Comparison of ENCODE assay signal across 1 cellular context in the genomic region with DNA sequence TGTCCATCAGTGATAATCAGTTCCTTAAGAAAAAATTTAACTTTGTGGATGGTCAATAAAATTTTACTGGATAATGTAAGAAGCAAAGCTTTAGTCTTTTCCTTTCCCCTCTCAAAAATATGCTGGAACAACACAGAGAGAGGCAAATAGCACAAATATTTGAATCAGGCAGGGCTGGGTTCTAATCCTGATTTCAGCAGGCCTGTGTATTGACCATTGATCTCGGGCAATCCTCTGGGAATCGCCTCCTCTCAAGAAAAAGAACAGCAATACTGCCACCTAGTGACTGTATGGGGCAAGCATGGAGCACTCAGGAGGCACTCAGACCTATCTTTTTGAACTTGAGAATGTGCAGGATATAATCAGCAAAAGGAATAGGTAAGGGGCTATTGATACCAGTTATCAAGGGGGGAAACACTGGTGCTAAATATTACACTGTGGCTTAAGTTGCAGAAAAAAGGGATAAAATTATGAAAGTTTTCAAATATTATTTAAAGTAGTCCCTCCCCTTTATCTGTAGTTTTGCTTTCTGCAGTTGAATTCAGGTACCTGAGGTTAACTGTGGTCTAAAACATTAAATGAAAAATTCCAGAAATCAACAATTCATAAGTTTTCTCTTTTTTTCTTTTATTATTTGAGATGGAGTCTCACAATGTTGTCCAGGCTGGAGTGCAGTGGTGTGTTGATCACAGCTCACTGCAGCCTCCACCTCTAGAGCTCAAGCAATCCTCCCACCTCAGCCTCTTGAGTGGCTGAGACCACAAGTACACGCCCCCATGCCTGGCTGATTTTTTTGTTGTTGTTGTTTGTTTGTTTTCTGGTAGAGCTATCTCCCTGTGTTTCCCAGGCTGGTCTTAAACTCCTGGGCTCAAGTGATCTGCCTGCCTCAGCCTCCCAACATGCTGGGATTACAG.
TF ChIP-seq lines count a peak whose summit lies in the region.

No MANE protein-coding gene starts in this region.

TF ChIP-seq in Ishikawa, 13 proteins besides CTCF, POLR2A, EP300 and RAD21 (continued from another document):
- TF ChIP-seq YY1 (IDR thresholded peaks at IDR 0.05; ENCODE audit: low read depth) (no peak), USF1 (IDR thresholded peaks at IDR 0.05) (no peak), NFIC (IDR thresholded peaks at IDR 0.05) (no peak), FOXM1 (IDR thresholded peaks at IDR 0.05; ENCODE audit: borderline replicate concordance, low read depth) (no peak)
